ENCODE assay signal across 16 cellular contexts in genomic region chr13:66348745-66349720, GRCh38.
A peak's percentile ranks its signal among the peaks of the same experiment; 100 is the strongest.
DNase-seq lines count a peak whose midpoint lies in the region; ATAC-seq lines count a peak whose summit lies in the region.
"Had no signal": no experiment of that assay in that cellular context is flagged by ENCODE, and none has a peak within 500 bp of the region (broad histone marks: within the 10 kb centered on the region; RNA-seq: fewer than 3 reads in every experiment).

No MANE protein-coding gene starts in this region.

- H3K36me3 ChIP-seq in adipocyte (ENCODE audit: control insufficient read depth, insufficient read depth, low read length, severe bottlenecking): no peaks in the 10 kb centered on the region
- H3K36me3 ChIP-seq in naive thymus-derived CD4-positive, alpha-beta T cell (ENCODE audit: control insufficient read depth in 2 of 3, insufficient read depth in 3 of 3, low read length in 3 of 3): no peaks in the 10 kb centered on the region
- H3K36me3 ChIP-seq: spleen had no signal

- DNase-seq in DMS53 (lab: John Stamatoyannopoulos, UW) (peak; percentile 54), DMS53 treated with DMSO at 0.1 percent for 48 hours (lab: John Stamatoyannopoulos, UW; ENCODE audit: unreplicated experiment) (no peak), adipocyte (ENCODE audit: low read depth) (peak; percentile 25), left kidney (ENCODE audit: low read depth, low spot score) (peak; percentile 78), NCI-H82 (lab: John Stamatoyannopoulos, UW) (no peak)
- no peak for DNase-seq in activated CD4-positive, alpha-beta T cell treated with anti-CD3 and anti-CD28 coated beads, Interleukin-2, amount 10 ng/mL, durations not matched to agents 7 days and 5 days
- DNase-seq in naive thymus-derived CD4-positive, alpha-beta T cell: no peak
- DNase-seq: activated CD8-positive, alpha-beta T cell treated with anti-CD3 and anti-CD28 coated beads for 36 hours; CD8-positive, alpha-beta T cell; endodermal cell; HCEC 1CT; NCI-H2171 treated with DMSO at 0.1 percent for 48 hours; spleen had no signal

- H3K27me3 Mint-ChIP-seq in activated CD4-positive, alpha-beta T cell treated with anti-CD3 and anti-CD28 coated beads, Interleukin-2, amount 10 ng/mL, durations not matched to agents 7 days and 5 days: no peaks in the 10 kb centered on the region
- no peaks in the 10 kb centered on the region for H3K27me3 Mint-ChIP-seq in naive thymus-derived CD4-positive, alpha-beta T cell
- H3K27me3 Mint-ChIP-seq: activated CD8-positive, alpha-beta T cell treated with anti-CD3 and anti-CD28 coated beads for 36 hours had no signal

- H3K9me3 ChIP-seq in adipocyte (ENCODE audit: control insufficient read depth, low read length): no peaks in the 10 kb centered on the region
- no peaks in the 10 kb centered on the region for H3K9me3 ChIP-seq in naive thymus-derived CD4-positive, alpha-beta T cell (ENCODE audit: control insufficient read depth in 2 of 3, low read length in 3 of 3)
- H3K9me3 ChIP-seq: spleen had no signal

- POLR2A ChIA-PET in activated CD4-positive, alpha-beta T cell treated with anti-CD3 and anti-CD28 coated beads, Interleukin-2, amount 10 ng/mL, durations not matched to agents 7 days and 5 days (lab: Charles Lee): no interaction called here
- POLR2A ChIA-PET in naive thymus-derived CD4-positive, alpha-beta T cell (lab: Charles Lee): no interaction called here

- peaks cover 10% of the 10 kb centered on the region for H3K4me1 ChIP-seq in adipocyte (ENCODE audit: control insufficient read depth, insufficient read depth, low read length)
- H3K4me1 ChIP-seq in naive thymus-derived CD4-positive, alpha-beta T cell (ENCODE audit: control insufficient read depth in 2 of 2, insufficient read depth in 2 of 2, low read length in 2 of 2): no peaks in the 10 kb centered on the region
- H3K4me1 ChIP-seq: spleen had no signal

- ATAC-seq in naive thymus-derived CD4-positive, alpha-beta T cell: no peak
- ATAC-seq: activated CD8-positive, alpha-beta T cell treated with anti-CD3 and anti-CD28 coated beads for 36 hours; CD8-positive, alpha-beta T cell had no signal

- intact Hi-C loops in naive thymus-derived CD4-positive, alpha-beta T cell (cut with micrococcal nuclease): no loop called here

- no peak overlapping the region for H3K4me3 ChIP-seq in adipocyte (ENCODE audit: low read length)
- no peak overlapping the region for H3K4me3 ChIP-seq in naive thymus-derived CD4-positive, alpha-beta T cell (ENCODE audit: low read length)
- H3K4me3 ChIP-seq: spleen had no signal

- no peaks in the 10 kb centered on the region for H3K4me1 Mint-ChIP-seq in activated CD4-positive, alpha-beta T cell treated with anti-CD3 and anti-CD28 coated beads, Interleukin-2, amount 10 ng/mL, durations not matched to agents 7 days and 5 days
- H3K4me1 Mint-ChIP-seq in naive thymus-derived CD4-positive, alpha-beta T cell: no peaks in the 10 kb centered on the region

- H3K27ac ChIP-seq in temporal lobe (ENCODE audit: low read depth, low read length): peak overlapping the region; percentile 39
- no peak overlapping the region for H3K27ac ChIP-seq in naive thymus-derived CD4-positive, alpha-beta T cell (ENCODE audit: low read depth, low read length)
- H3K27ac ChIP-seq: 22Rv1, spleen had no signal

- H3K9ac ChIP-seq in adipocyte (ENCODE audit: low read length): no peak overlapping the region

- H3K9me3 Mint-ChIP-seq in activated CD4-positive, alpha-beta T cell treated with anti-CD3 and anti-CD28 coated beads, Interleukin-2, amount 10 ng/mL, durations not matched to agents 7 days and 5 days: no peaks in the 10 kb centered on the region
- H3K9me3 Mint-ChIP-seq in naive thymus-derived CD4-positive, alpha-beta T cell: peaks cover 0 to 9% (median 0%) of the 10 kb centered on the region in 11 donors
- H3K9me3 Mint-ChIP-seq: activated CD8-positive, alpha-beta T cell treated with anti-CD3 and anti-CD28 coated beads for 36 hours; endodermal cell had no signal

- H3K36me3 Mint-ChIP-seq in activated CD4-positive, alpha-beta T cell treated with anti-CD3 and anti-CD28 coated beads, Interleukin-2, amount 10 ng/mL, durations not matched to agents 7 days and 5 days (ENCODE audit: low read depth): no peaks in the 10 kb centered on the region
- H3K36me3 Mint-ChIP-seq in naive thymus-derived CD4-positive, alpha-beta T cell: no peaks in the 10 kb centered on the region
- H3K36me3 Mint-ChIP-seq: CD8-positive, alpha-beta T cell had no signal

- CTCF ChIA-PET in activated CD4-positive, alpha-beta T cell treated with anti-CD3 and anti-CD28 coated beads, Interleukin-2, amount 10 ng/mL, durations not matched to agents 7 days and 5 days (lab: Charles Lee): no interaction called here
- CTCF ChIA-PET in naive thymus-derived CD4-positive, alpha-beta T cell (lab: Charles Lee): no interaction called here

- H3K27ac Mint-ChIP-seq in activated CD4-positive, alpha-beta T cell treated with anti-CD3 and anti-CD28 coated beads, Interleukin-2, amount 10 ng/mL, durations not matched to agents 7 days and 5 days: no peak overlapping the region
- H3K27ac Mint-ChIP-seq in naive thymus-derived CD4-positive, alpha-beta T cell: no peak overlapping the region
- H3K27ac Mint-ChIP-seq: activated CD8-positive, alpha-beta T cell treated with anti-CD3 and anti-CD28 coated beads for 36 hours; CD8-positive, alpha-beta T cell; endodermal cell had no signal

- no peaks in the 10 kb centered on the region for H3K27me3 ChIP-seq in adipocyte (replicated peaks; ENCODE audit: control insufficient read depth, insufficient read depth, low read length)
- H3K27me3 ChIP-seq in naive thymus-derived CD4-positive, alpha-beta T cell (ENCODE audit: control insufficient read depth in 2 of 2, insufficient read depth in 2 of 2, low read length in 2 of 2): no peaks in the 10 kb centered on the region
- H3K27me3 ChIP-seq: spleen had no signal

- no peak overlapping the region for H3K4me3 Mint-ChIP-seq in activated CD4-positive, alpha-beta T cell treated with anti-CD3 and anti-CD28 coated beads, Interleukin-2, amount 10 ng/mL, durations not matched to agents 7 days and 5 days
- no peak overlapping the region for H3K4me3 Mint-ChIP-seq in naive thymus-derived CD4-positive, alpha-beta T cell
- H3K4me3 Mint-ChIP-seq: activated CD8-positive, alpha-beta T cell treated with anti-CD3 and anti-CD28 coated beads for 36 hours; CD8-positive, alpha-beta T cell; endodermal cell; neural crest cell had no signal

Comparison
In these comparisons a context has a peak if more than half of its experiments do, and no peak if none do; other contexts are left out.
1. DNase-seq: peak in DMS53 (single experiment), adipocyte (single experiment) and left kidney (single experiment); none in DMS53 treated with DMSO at 0.1 percent for 48 hours (single experiment), NCI-H82 (single experiment), activated CD4-positive, alpha-beta T cell treated with anti-CD3 and anti-CD28 coated beads, Interleukin-2, amount 10 ng/mL, durations not matched to agents 7 days and 5 days (single experiment) and naive thymus-derived CD4-positive, alpha-beta T cell (0 of 9).